Comparison of ENCODE assay signal across 26 cellular contexts in the genomic region with DNA sequence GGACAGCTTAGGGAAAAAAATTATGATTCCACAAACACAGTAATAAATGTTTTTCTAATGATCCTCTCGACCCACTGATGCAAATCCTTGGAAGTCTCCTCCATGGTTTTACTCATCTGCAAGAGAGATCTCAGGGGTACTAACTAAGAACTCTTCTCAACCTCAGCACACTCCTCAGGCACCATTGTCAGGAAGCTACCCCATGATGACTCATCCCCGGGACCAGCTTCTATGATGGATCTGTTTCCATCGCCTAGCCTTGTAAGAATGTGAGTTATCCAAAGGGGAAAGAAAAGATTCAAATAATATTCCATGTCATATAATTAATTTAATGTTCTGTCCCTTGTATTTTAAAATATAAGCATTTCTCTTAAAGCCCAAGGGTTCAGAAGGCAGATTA.
"Had no signal": no experiment of that assay in that cellular context is flagged by ENCODE, and none has a peak within 500 bp of the region (broad histone marks: within the 10 kb centered on the region; RNA-seq: fewer than 3 reads in every experiment).

No MANE protein-coding gene starts in this region.

- ATAC-seq: activated T-helper 17 cell treated with anti-CD3 and anti-CD28 coated beads, Interleukin-2, amount 50 U/mL, for 72 hours; K562; PC-3; T-cell had no signal

- H3K4me1 Mint-ChIP-seq: activated CD4-positive, alpha-beta memory T cell treated with anti-CD3 and anti-CD28 coated beads, Interleukin-2, amount 10 ng/mL, durations not matched to agents 7 days and 5 days; activated naive CD8-positive, alpha-beta T cell treated with anti-CD3 and anti-CD28 coated beads for 36 hours; activated T-helper 17 cell treated with anti-CD3 and anti-CD28 coated beads, Interleukin-2, amount 50 U/mL, for 72 hours; T-cell had no signal

- H3K27me3 Mint-ChIP-seq: activated CD4-positive, alpha-beta memory T cell treated with anti-CD3 and anti-CD28 coated beads, Interleukin-2, amount 10 ng/mL, durations not matched to agents 7 days and 5 days; activated naive CD8-positive, alpha-beta T cell treated with anti-CD3 and anti-CD28 coated beads for 36 hours; activated T-helper 17 cell treated with anti-CD3 and anti-CD28 coated beads, Interleukin-2, amount 50 U/mL, for 72 hours; T-cell had no signal

- H3K4me3 ChIP-seq: K562, SK-N-MC had no signal

- DNase-seq: activated CD4-positive, alpha-beta memory T cell treated with anti-CD3 and anti-CD28 coated beads, Interleukin-2, amount 10 ng/mL, durations not matched to agents 7 days and 5 days; activated CD4-positive, alpha-beta T cell treated with anti-CD3 and anti-CD28 coated beads, Interleukin-2, amount 50 U/mL, for 1 hour; activated CD4-positive, CD25-positive, alpha-beta regulatory T cell; activated gamma-delta T cell; activated naive CD4-positive, alpha-beta T cell treated with anti-CD3 and anti-CD28 coated beads for 36 hours; activated naive CD8-positive, alpha-beta T cell treated with anti-CD3 and anti-CD28 coated beads for 36 hours; activated T-cell treated with anti-CD3 and anti-CD28 coated beads for 4 hours; activated T-cell treated with anti-CD3 and anti-CD28 coated beads, Interleukin-2, amount 50 U/mL, for 48 hours; anterior cingulate cortex; caudate nucleus; Karpas-422; NCI-H1105 treated with DMSO at 0.1 percent for 48 hours; NCI-H1436 treated with DMSO at 0.1 percent for 48 hours; NCI-H187; NCI-H2081; NCI-H510A treated with DMSO at 0.1 percent for 48 hours; PC-3; SIG-M5; T-cell; T-helper 2 cell; T1000 had no signal

- H3K27ac ChIP-seq: SK-N-MC, VCaP had no signal

- H3K27ac Mint-ChIP-seq: activated CD4-positive, alpha-beta memory T cell treated with anti-CD3 and anti-CD28 coated beads, Interleukin-2, amount 10 ng/mL, durations not matched to agents 7 days and 5 days; activated naive CD4-positive, alpha-beta T cell treated with anti-CD3 and anti-CD28 coated beads for 36 hours; activated naive CD8-positive, alpha-beta T cell treated with anti-CD3 and anti-CD28 coated beads for 36 hours; activated T-helper 17 cell treated with anti-CD3 and anti-CD28 coated beads, Interleukin-2, amount 50 U/mL, for 72 hours; T-cell had no signal

- FAIRE-seq: K562, RCC 7860 had no signal

- H3K4me3 Mint-ChIP-seq: activated CD4-positive, alpha-beta memory T cell treated with anti-CD3 and anti-CD28 coated beads, Interleukin-2, amount 10 ng/mL, durations not matched to agents 7 days and 5 days; activated naive CD4-positive, alpha-beta T cell treated with anti-CD3 and anti-CD28 coated beads for 36 hours; activated naive CD8-positive, alpha-beta T cell treated with anti-CD3 and anti-CD28 coated beads for 36 hours; activated T-helper 17 cell treated with anti-CD3 and anti-CD28 coated beads, Interleukin-2, amount 50 U/mL, for 72 hours; T-cell had no signal

- H3K36me3 Mint-ChIP-seq: activated naive CD8-positive, alpha-beta T cell treated with anti-CD3 and anti-CD28 coated beads for 36 hours; T-cell had no signal
